In the genomic region with DNA sequence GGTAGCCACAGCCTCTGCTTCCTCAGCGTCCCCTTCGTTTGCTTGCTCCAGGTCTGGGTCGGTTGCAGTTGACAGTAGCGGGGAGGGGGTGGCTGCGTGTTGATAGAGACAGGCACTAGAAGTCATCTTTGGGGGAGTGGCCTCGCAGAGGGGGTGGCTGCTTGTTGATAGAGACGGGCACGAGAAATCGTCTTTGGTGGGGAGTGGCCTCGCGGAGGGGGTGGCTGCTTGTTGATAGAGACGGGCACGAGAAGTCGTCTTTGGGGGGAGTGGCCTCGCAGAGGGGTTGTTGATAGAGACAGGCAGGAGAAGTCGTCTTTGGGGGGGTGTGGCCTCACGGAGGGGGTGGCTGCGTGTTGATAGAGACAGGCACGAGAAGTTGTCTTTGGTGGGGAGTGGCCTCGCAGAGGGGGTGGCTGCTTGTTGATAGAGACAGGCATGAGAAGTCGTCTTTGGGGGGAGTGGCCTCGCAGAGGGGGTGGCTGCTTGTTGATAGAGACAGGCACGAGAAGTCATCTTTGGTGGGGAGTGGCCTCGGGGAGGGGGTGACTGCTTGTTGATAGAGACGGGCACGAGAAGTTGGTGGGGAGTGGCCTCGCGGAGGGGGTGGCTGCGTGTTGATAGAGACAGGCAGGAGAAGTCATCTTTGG, we compare ENCODE assay signal across 8 cellular contexts.
DNase-seq lines count a peak whose midpoint lies in the region; ATAC-seq, FAIRE-seq and TF ChIP-seq lines count a peak whose summit lies in the region.

No MANE protein-coding gene starts in this region.

- H3K27me3 ChIP-seq in small intestine (ENCODE audit: control insufficient read depth in 2 of 2, insufficient read depth in 2 of 2, low read length in 2 of 2), result no peaks in the 10 kb centered on the region

- 7 to 19% (median 12%) methylated on average over 29 of the region's 29 CpGs for WGBS in small intestine, 3 donors

- TF ChIP-seq CTCF in HFF-Myc (IDR thresholded peaks at IDR 0.05; ENCODE audit: low read depth, low read length, missing control alignments), result no peak
- TF ChIP-seq CTCF in fibroblast of villous mesenchyme (IDR thresholded peaks at IDR 0.05; ENCODE audit: insufficient read depth, low read depth, low read length), result no peak

- peaks cover 2% of the 10 kb centered on the region for H3K9me3 ChIP-seq in small intestine (ENCODE audit: control insufficient read depth, low read depth)

- DNase-seq in HFF-Myc (ENCODE audit: extremely low read depth, low read depth) (no peak), fibroblast of villous mesenchyme (ENCODE audit: low read depth) (peak; percentile 68), small intestine (peak; percentile 11), OCI-M1 (lab: John Stamatoyannopoulos, UW) (no peak), head of caudate nucleus (no peak)
- DNase-seq in activated T-cell treated with anti-CD3 and anti-CD28 coated beads, Interleukin-2, amount 50 U/mL, for 24 hours, result no peak

- peaks cover 27% of the 10 kb centered on the region for H3K36me3 Mint-ChIP-seq in activated T-cell treated with anti-CD3 and anti-CD28 coated beads, Interleukin-2, amount 50 U/mL, for 24 hours (ENCODE audit: low read depth)

- peak overlapping the region; percentile 49 for H3K4me3 Mint-ChIP-seq in activated T-cell treated with anti-CD3 and anti-CD28 coated beads, Interleukin-2, amount 50 U/mL, for 24 hours

- intact Hi-C loops in head of caudate nucleus (cut with DNase I), result no loop called here

- no peak overlapping the region for H3K27ac ChIP-seq in small intestine (ENCODE audit: low read depth in 1 of 2, low read length in 1 of 2)

- H3K27ac Mint-ChIP-seq in activated T-cell treated with anti-CD3 and anti-CD28 coated beads, Interleukin-2, amount 50 U/mL, for 24 hours, result peak overlapping the region; percentile 4

- H3K4me3 ChIP-seq in HFF-Myc (replicated peaks; ENCODE audit: low read depth, low read length), result peak overlapping the region; percentile 37
- H3K4me3 ChIP-seq in fibroblast of villous mesenchyme (ENCODE audit: low read depth, low read length), result peak overlapping the region; percentile 65
- H3K4me3 ChIP-seq in small intestine (ENCODE audit: low read depth in 1 of 2, low read length in 2 of 2), result peak overlapping the region in 1 of 2 donors; percentile 22

- peaks cover 62% of the 10 kb centered on the region for H3K4me1 Mint-ChIP-seq in activated T-cell treated with anti-CD3 and anti-CD28 coated beads, Interleukin-2, amount 50 U/mL, for 24 hours (ENCODE audit: low read depth)

- H3K4me1 ChIP-seq in small intestine (ENCODE audit: control insufficient read depth in 2 of 2, insufficient read depth in 1 of 2, low read depth in 1 of 2, low read length in 1 of 2), result no peaks in the 10 kb centered on the region

- no peak for FAIRE-seq in small intestine (lab: Jason Lieb, UNC)

- H3K27me3 Mint-ChIP-seq in activated T-cell treated with anti-CD3 and anti-CD28 coated beads, Interleukin-2, amount 50 U/mL, for 24 hours, result no peaks in the 10 kb centered on the region

- no peaks in the 10 kb centered on the region for H3K36me3 ChIP-seq in small intestine (ENCODE audit: control insufficient read depth in 2 of 2, insufficient read depth in 2 of 2, low read length in 2 of 2)

- ATAC-seq in HG03565 (IDR thresholded peaks at IDR 0.05; ENCODE audit: unreplicated experiment) (no peak), GM18909 (IDR thresholded peaks at IDR 0.05; ENCODE audit: poor library complexity, unreplicated experiment) (no peak)

- H3K9me3 Mint-ChIP-seq in activated T-cell treated with anti-CD3 and anti-CD28 coated beads, Interleukin-2, amount 50 U/mL, for 24 hours, result peaks cover 4% of the 10 kb centered on the region

Comparison
In these comparisons a context has a peak if more than half of its experiments do, and no peak if none do; other contexts are left out.
1. DNase-seq: peak in fibroblast of villous mesenchyme (single experiment) and small intestine (single experiment); none in HFF-Myc (single experiment), activated T-cell treated with anti-CD3 and anti-CD28 coated beads, Interleukin-2, amount 50 U/mL, for 24 hours (single experiment), OCI-M1 (single experiment) and head of caudate nucleus (0 of 42).